ENCODE assay signal across 1 cellular context in genomic region chr2:204795156-204795555, GRCh38.
TF ChIP-seq lines count a peak whose summit lies in the region.

No MANE protein-coding gene starts in this region.

TF ChIP-seq in IMR-90, 13 proteins besides CTCF, POLR2A, EP300 and RAD21:
- TF ChIP-seq RFX5 (IDR thresholded peaks at IDR 0.05; ENCODE audit: low read depth, low read length) (no peak), FOS (IDR thresholded peaks at IDR 0.05; ENCODE audit: low read depth, low read length) (peak; percentile 55), BHLHE40 (IDR thresholded peaks at IDR 0.05; ENCODE audit: low read depth, low read length) (peak; percentile 85)
